Comparison of ENCODE assay signal across 14 cellular contexts in genomic region chr12:11759894-11760293, GRCh38.
DNase-seq lines count a peak whose midpoint lies in the region; ATAC-seq and TF ChIP-seq lines count a peak whose summit lies in the region.
"Had no signal": no experiment of that assay in that cellular context is flagged by ENCODE, and none has a peak within 500 bp of the region (broad histone marks: within the 10 kb centered on the region; RNA-seq: fewer than 3 reads in every experiment).

No MANE protein-coding gene starts in this region.

- H3K4me1 ChIP-seq in OCI-LY3 (ENCODE audit: low read length) (peaks cover 99% of the 10 kb centered on the region), lower lobe of right lung (peaks cover 51% of the 10 kb centered on the region)
- H3K4me1 ChIP-seq: BE2C had no signal

- DNase-seq in EH (ENCODE audit: low read depth) (peak; percentile 25), lower lobe of right lung (no peak), midbrain (lab: John Stamatoyannopoulos, UW) (no peak), GF-D8 (lab: John Stamatoyannopoulos, UW) (no peak)
- no peak for DNase-seq in stimulated activated naive B cell treated with anti-CD40 and anti-IgM and Interleukin-4, amounts not matched to agents 10 μg/mL and 1 μg/mL and 100 μg/mL, for 72 hours
- no peak for DNase-seq in effector CD4-positive, alpha-beta T cell
- DNase-seq: activated CD4-positive, alpha-beta memory T cell treated with anti-CD3 and anti-CD28 coated beads for 36 hours; BE2C; DMS53; NCI-H1417 treated with DMSO at 0.1 percent for 48 hours; PC-3; stimulated activated CD4-positive, alpha-beta T cell treated with anti-CD3 and anti-CD28 coated beads, Interleukin-12 subunit alpha, Interleukin-12 subunit beta, amount 100 ng/mL, for 4 hours; stimulated activated naive CD8-positive, alpha-beta T cell treated with anti-CD3 and anti-CD28 coated beads, Interleukin-15, Interleukin-2, amounts not matched to agents 100 U/mL and 50 U/mL, for 24 hours had no signal

- peaks cover 0 to 5% of the 10 kb centered on the region in 2 donors for H3K9me3 Mint-ChIP-seq in stimulated activated naive B cell treated with anti-CD40 and anti-IgM and Interleukin-4, amounts not matched to agents 10 μg/mL and 1 μg/mL and 100 μg/mL, for 72 hours
- H3K9me3 Mint-ChIP-seq: activated CD4-positive, alpha-beta memory T cell treated with anti-CD3 and anti-CD28 coated beads for 36 hours had no signal

- peak overlapping the region; percentile 96 for H3K27ac ChIP-seq in OCI-LY3 (ENCODE audit: low read length)
- peak overlapping the region; percentile 50 for H3K27ac ChIP-seq in lower lobe of right lung

- H3K27me3 ChIP-seq in OCI-LY3 (ENCODE audit: low read depth, low read length), result no peaks in the 10 kb centered on the region
- H3K27me3 ChIP-seq in lower lobe of right lung (ENCODE audit: low read depth), result no peaks in the 10 kb centered on the region
- H3K27me3 ChIP-seq: BE2C had no signal

- H3K4me2 ChIP-seq in OCI-LY3 (ENCODE audit: low read length), result peak overlapping the region; percentile 72

- no peaks in the 10 kb centered on the region for H4K20me1 ChIP-seq in OCI-LY3 (ENCODE audit: insufficient read depth, low read length)

- H3K79me2 ChIP-seq in OCI-LY3 (ENCODE audit: low read length), result peaks cover 90% of the 10 kb centered on the region

- TF ChIP-seq CTCF in OCI-LY3 (IDR thresholded peaks at IDR 0.05; ENCODE audit: low read depth, low read length) (no peak), lower lobe of right lung (IDR thresholded peaks at IDR 0.05) (no peak)

- peak overlapping the region; percentile 77 for H3K9ac ChIP-seq in OCI-LY3 (ENCODE audit: low read length)

- H3K4me3 ChIP-seq in OCI-LY3 (ENCODE audit: low read length) (peak overlapping the region; percentile 16; the same call in 1 of the 2 replicates), lower lobe of right lung (no peak overlapping the region)

- no peaks in the 10 kb centered on the region for H3K27me3 Mint-ChIP-seq in stimulated activated naive B cell treated with anti-CD40 and anti-IgM and Interleukin-4, amounts not matched to agents 10 μg/mL and 1 μg/mL and 100 μg/mL, for 72 hours
- H3K27me3 Mint-ChIP-seq: activated CD4-positive, alpha-beta memory T cell treated with anti-CD3 and anti-CD28 coated beads for 36 hours had no signal

- H3K36me3 Mint-ChIP-seq in stimulated activated naive B cell treated with anti-CD40 and anti-IgM and Interleukin-4, amounts not matched to agents 10 μg/mL and 1 μg/mL and 100 μg/mL, for 72 hours, result peaks cover 22 to 49% of the 10 kb centered on the region in 2 donors

- peak overlapping the region; percentile 95 for H3K27ac Mint-ChIP-seq in stimulated activated naive B cell treated with anti-CD40 and anti-IgM and Interleukin-4, amounts not matched to agents 10 μg/mL and 1 μg/mL and 100 μg/mL, for 72 hours

- H3K9me3 ChIP-seq in OCI-LY3 (ENCODE audit: insufficient read depth, low read length) (no peaks in the 10 kb centered on the region), lower lobe of right lung (no peaks in the 10 kb centered on the region)
- H3K9me3 ChIP-seq: BE2C had no signal

- ATAC-seq in lower lobe of right lung, result no peak
- ATAC-seq in stimulated activated naive B cell treated with anti-CD40 and anti-IgM and Interleukin-4, amounts not matched to agents 10 μg/mL and 1 μg/mL and 100 μg/mL, for 72 hours (replicated peaks), result no peak
- ATAC-seq: PC-3; stimulated activated naive CD8-positive, alpha-beta T cell treated with anti-CD3 and anti-CD28 coated beads, Interleukin-15, Interleukin-2, amounts not matched to agents 100 U/mL and 50 U/mL, for 24 hours had no signal

- H2AFZ ChIP-seq in OCI-LY3 (ENCODE audit: low read depth, low read length), result no peak overlapping the region

- H3K36me3 ChIP-seq in OCI-LY3 (replicated peaks; ENCODE audit: low read depth, low read length) (peaks cover 18% of the 10 kb centered on the region), lower lobe of right lung (peaks cover 18% of the 10 kb centered on the region)
- H3K36me3 ChIP-seq: BE2C had no signal

- peak overlapping the region in 1 of 2 donors; percentile 19 for H3K4me3 Mint-ChIP-seq in stimulated activated naive B cell treated with anti-CD40 and anti-IgM and Interleukin-4, amounts not matched to agents 10 μg/mL and 1 μg/mL and 100 μg/mL, for 72 hours
- H3K4me3 Mint-ChIP-seq: activated CD4-positive, alpha-beta memory T cell treated with anti-CD3 and anti-CD28 coated beads for 36 hours had no signal

- intact Hi-C loops in lower lobe of right lung (cut with DNase I), result no loop called here

- peaks cover 56 to 95% of the 10 kb centered on the region in 2 donors for H3K4me1 Mint-ChIP-seq in stimulated activated naive B cell treated with anti-CD40 and anti-IgM and Interleukin-4, amounts not matched to agents 10 μg/mL and 1 μg/mL and 100 μg/mL, for 72 hours
